In the genomic region with DNA sequence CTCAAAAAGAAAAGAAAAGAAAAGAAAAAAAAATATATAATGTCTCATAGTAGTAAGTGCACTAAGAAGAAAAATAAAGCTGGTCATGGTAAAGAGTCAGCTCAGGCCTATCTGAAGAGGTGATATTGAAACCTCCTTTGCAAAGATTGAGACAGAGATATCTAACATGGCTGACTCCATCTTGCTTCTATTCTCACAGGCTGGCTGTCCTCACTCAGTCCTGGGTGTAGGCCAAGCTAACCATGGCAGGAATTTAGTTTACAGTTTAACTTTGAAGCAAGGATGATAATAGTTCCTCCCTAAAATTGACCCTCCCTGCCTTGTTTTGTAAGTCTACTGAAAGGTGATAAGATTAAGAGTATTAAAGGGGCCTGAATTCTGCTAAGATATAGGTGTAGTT, we compare ENCODE assay signal across 16 cellular contexts.
A peak's percentile ranks its signal among the peaks of the same experiment; 100 is the strongest.
DNase-seq lines count a peak whose midpoint lies in the region; ATAC-seq and TF ChIP-seq lines count a peak whose summit lies in the region.
"Had no signal": no experiment of that assay in that cellular context is flagged by ENCODE, and none has a peak within 500 bp of the region (broad histone marks: within the 10 kb centered on the region; RNA-seq: fewer than 3 reads in every experiment).

No MANE protein-coding gene starts in this region.

- TF ChIP-seq POLR2A in breast epithelium (IDR thresholded peaks at IDR 0.05): no peak

- DNase-seq in MCF 10A (ENCODE audit: unreplicated experiment) (no peak), breast epithelium (ENCODE audit: low spot score in 2 of 2) (no peak), activated B cell treated with CpG ODN at 0.5 μM for 24 hours (no peak), hepatocyte (ENCODE audit: low spot score) (peak; percentile 15), HuH-7.5 (ENCODE audit: low spot score) (no peak), SW 1271 (lab: John Stamatoyannopoulos, UW) (no peak)
- DNase-seq: activated gamma-delta T cell treated with Interleukin-2 at 50 U/mL for 16 hours, glutamatergic neuron, NCI-H1694 treated with DMSO at 0.1 percent for 48 hours, NCI-H446, SIG-M5 had no signal

- H3K9me3 Mint-ChIP-seq in MCF 10A (ENCODE audit: unreplicated experiment) (peaks cover 17% of the 10 kb centered on the region), activated B cell treated with CpG ODN at 0.5 μM for 24 hours (peaks cover 4% of the 10 kb centered on the region)
- H3K9me3 Mint-ChIP-seq: T-helper 2 cell treated with Interferon-gamma antibody and Interleukin-4, amounts not matched to agents 5 μg/mL and 100 μg/mL, for 36 hours had no signal

- H4K20me1 ChIP-seq in hepatocyte (ENCODE audit: insufficient read depth, poor library complexity, severe bottlenecking): no peaks in the 10 kb centered on the region

- H3K4me1 Mint-ChIP-seq in MCF 10A (ENCODE audit: insufficient read depth, unreplicated experiment) (peaks cover 13% of the 10 kb centered on the region), activated B cell treated with CpG ODN at 0.5 μM for 24 hours (no peaks in the 10 kb centered on the region)

- no peaks in the 10 kb centered on the region for H3K27me3 ChIP-seq in breast epithelium
- no peaks in the 10 kb centered on the region for H3K27me3 ChIP-seq in hepatocyte
- H3K27me3 ChIP-seq: MG63, vagina had no signal

- H3K27ac Mint-ChIP-seq in MCF 10A (ENCODE audit: low read depth, unreplicated experiment) (peak overlapping the region; percentile 98), activated B cell treated with CpG ODN at 0.5 μM for 24 hours (peak overlapping the region; percentile 47)
- H3K27ac Mint-ChIP-seq: T-helper 2 cell treated with Interferon-gamma antibody and Interleukin-4, amounts not matched to agents 5 μg/mL and 100 μg/mL, for 36 hours had no signal

- intact Hi-C loops in MCF 10A (cut with micrococcal nuclease) (no loop called here), breast epithelium (cut with DNase I; ENCODE audit: low total_unique reads) (no loop called here), activated B cell treated with CpG ODN at 0.5 μM for 24 hours (cut with micrococcal nuclease) (loop anchor here (5.0 kb wide), 1 partner anchor 1078 kb away; no protein-coding TSS in a partner anchor)

- no TSS peak for BruUV-seq in MCF 10A (replicated peaks; lab: Mats Ljungman, UMichigan)

- POLR2A ChIA-PET in MCF 10A (lab: Yijun Ruan, JAX): interaction anchor here (0.6 kb wide), 1 partner anchor 269 kb away, joined by 3 read pairs; no protein-coding TSS in a partner anchor
- POLR2A ChIA-PET in activated B cell treated with CpG ODN at 0.5 μM for 24 hours (lab: Charles Lee): no interaction called here

- no peak for ATAC-seq in activated B cell treated with CpG ODN at 0.5 μM for 24 hours (ENCODE audit: low read depth)
- ATAC-seq in GM18907 (IDR thresholded peaks at IDR 0.05; ENCODE audit: unreplicated experiment): no peak

- CTCF ChIA-PET in MCF 10A (lab: Yijun Ruan, JAX) (interaction anchor here (0.6 to 2.0 kb wide), 2 partner anchors 37 to 167 kb away, joined by 3 to 5 read pairs; no protein-coding TSS in a partner anchor), activated B cell treated with CpG ODN at 0.5 μM for 24 hours (lab: Charles Lee) (no interaction called here)

- no peaks in the 10 kb centered on the region for H3K79me2 ChIP-seq in hepatocyte

- H3K9me3 ChIP-seq in breast epithelium: peaks cover 0 to 8% of the 10 kb centered on the region in 2 donors
- H3K9me3 ChIP-seq in hepatocyte (ENCODE audit: low read depth): no peaks in the 10 kb centered on the region
- H3K9me3 ChIP-seq: vagina had no signal

- peak overlapping the region; percentile 51 for H2AFZ ChIP-seq in hepatocyte

- H3K4me2 ChIP-seq in hepatocyte: peak overlapping the region; percentile 1

- no peaks in the 10 kb centered on the region for H3K36me3 ChIP-seq in breast epithelium
- H3K36me3 ChIP-seq in hepatocyte (replicated peaks; ENCODE audit: insufficient read depth, low read depth): no peaks in the 10 kb centered on the region
- H3K36me3 ChIP-seq: MG63, vagina had no signal

- no peaks in the 10 kb centered on the region for H3K36me3 Mint-ChIP-seq in MCF 10A (ENCODE audit: insufficient read depth, unreplicated experiment)
- no peaks in the 10 kb centered on the region for H3K36me3 Mint-ChIP-seq in activated B cell treated with CpG ODN at 0.5 μM for 24 hours (ENCODE audit: low read depth)

- TF ChIP-seq CTCF in MCF 10A (IDR thresholded peaks at IDR 0.05; ENCODE audit: unreplicated experiment) (no peak), breast epithelium (IDR thresholded peaks at IDR 0.05) (no peak), activated B cell treated with CpG ODN at 0.5 μM for 24 hours (IDR thresholded peaks at IDR 0.05) (no peak), hepatocyte (IDR thresholded peaks at IDR 0.05; ENCODE audit: poor library complexity) (no peak)

- H3K4me1 ChIP-seq in breast epithelium (no peaks in the 10 kb centered on the region), hepatocyte (ENCODE audit: insufficient read depth) (peaks cover 15% of the 10 kb centered on the region)
- H3K4me1 ChIP-seq: vagina had no signal

- H3K27ac ChIP-seq in breast epithelium: peak overlapping the region in 1 of 2 donors; percentile 48
- peak overlapping the region; percentile 90 for H3K27ac ChIP-seq in hepatocyte
- H3K27ac ChIP-seq in temporal lobe (ENCODE audit: low read depth, low read length): peak overlapping the region; percentile 56
- H3K27ac ChIP-seq: vagina had no signal

- H3K27me3 Mint-ChIP-seq in MCF 10A (ENCODE audit: insufficient read depth, unreplicated experiment): no peaks in the 10 kb centered on the region
- peaks cover 2% of the 10 kb centered on the region for H3K27me3 Mint-ChIP-seq in activated B cell treated with CpG ODN at 0.5 μM for 24 hours

- H3K4me3 Mint-ChIP-seq in MCF 10A (ENCODE audit: unreplicated experiment) (no peak overlapping the region), activated B cell treated with CpG ODN at 0.5 μM for 24 hours (no peak overlapping the region)
- H3K4me3 Mint-ChIP-seq: T-helper 2 cell treated with Interferon-gamma antibody and Interleukin-4, amounts not matched to agents 5 μg/mL and 100 μg/mL, for 36 hours had no signal

- H3K4me3 ChIP-seq in breast epithelium (no peak overlapping the region), hepatocyte (no peak overlapping the region)
- H3K4me3 ChIP-seq: MG63, vagina had no signal

- H3K9me2 ChIP-seq in hepatocyte (replicated peaks; ENCODE audit: insufficient read depth): no peaks in the 10 kb centered on the region
